ENCODE assay signal across 20 cellular contexts in the genomic region with DNA sequence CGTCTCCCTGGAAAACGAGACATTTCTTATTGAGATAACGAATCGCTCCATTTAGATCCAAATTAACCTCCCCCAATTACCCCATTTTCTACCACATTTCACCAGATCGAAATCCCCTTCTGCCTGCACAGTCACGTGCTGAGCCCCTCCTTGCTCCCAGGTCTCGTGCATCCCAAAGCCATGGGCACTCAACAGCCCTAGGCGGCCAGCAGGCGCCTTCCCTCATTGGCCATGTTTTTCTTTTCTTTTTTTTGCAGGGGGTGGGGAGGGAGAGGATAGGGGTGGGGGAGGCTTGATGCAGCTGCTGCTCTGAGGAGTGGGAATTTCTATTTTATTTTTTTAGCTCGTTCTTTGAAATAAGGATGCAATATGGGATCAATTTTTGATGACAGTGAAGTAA.
"Had no signal": no experiment of that assay in that cellular context is flagged by ENCODE, and none has a peak within 500 bp of the region (broad histone marks: within the 10 kb centered on the region; RNA-seq: fewer than 3 reads in every experiment).

No MANE protein-coding gene starts in this region.

- H3K36me3 ChIP-seq: SJSA1 had no signal

- H3K27me3 ChIP-seq: SJSA1 had no signal

- H3K27ac ChIP-seq: SJSA1, SK-N-MC had no signal

- DNase-seq: KBM-7, MV-4-11, NCI-H1092, NCI-H1105 treated with DMSO at 0.1 percent for 48 hours, NCI-H1417 treated with DMSO at 0.1 percent for 48 hours, NCI-H187, NCI-H2029, NCI-H2081 treated with DMSO at 0.1 percent for 48 hours, NCI-H345, NCI-H446 treated with DMSO at 0.1 percent for 48 hours, NCI-H510A treated with DMSO at 0.1 percent for 48 hours, NCI-H526 treated with DMSO at 0.1 percent for 48 hours, NCI-H774, Right ventricle myocardium superior, RPMI8226, SIG-M5, T-helper 1 cell had no signal

- H3K9me3 ChIP-seq: SJSA1 had no signal

- H3K4me1 ChIP-seq: SJSA1 had no signal

- FAIRE-seq: RCC 7860 had no signal

- H3K4me3 ChIP-seq: SJSA1, SK-N-MC had no signal
